Comparison of ENCODE assay signal across 8 cellular contexts in genomic region chr17:44689492-44690217, GRCh38. TPM values are rescaled to one million over a fixed set of nuclear protein-coding genes. Genes with fewer than 3 reads are reported as not detected.
DNase-seq lines count a peak whose midpoint lies in the region; ATAC-seq, FAIRE-seq and TF ChIP-seq lines count a peak whose summit lies in the region.

Gene CCDC43 (minus strand): TSS chr17:44689776. CDS start chr17:44689753, 23 bp downstream.

- H3K9me3 Mint-ChIP-seq in neural progenitor cell, result no peaks in the 10 kb centered on the region

- H4K20me1 ChIP-seq in DND-41 (ENCODE audit: insufficient read depth, low read length) (no peaks in the 10 kb centered on the region), MM.1S (ENCODE audit: insufficient read depth, low read length) (no peaks in the 10 kb centered on the region), neural progenitor cell (ENCODE audit: low read depth) (peaks cover 3% of the 10 kb centered on the region)

- peak within 1 kb of the TSS; percentile 88 for H3K4me2 ChIP-seq in DND-41 (ENCODE audit: insufficient read depth, low read length)
- peak within 1 kb of the TSS; percentile 98 for H3K4me2 ChIP-seq in MM.1S (ENCODE audit: low read depth, low read length)
- peak within 1 kb of the TSS; percentile 96 for H3K4me2 ChIP-seq in neural progenitor cell

- H3K4me3 ChIP-seq in DND-41 (ENCODE audit: low read depth in 1 of 2, low read length in 2 of 2), result peak within 1 kb of the TSS; percentile 89 to 95
- H3K4me3 ChIP-seq in MM.1S (ENCODE audit: low read length), result peak within 1 kb of the TSS; percentile 94
- peak within 1 kb of the TSS; percentile 94 to 100 for H3K4me3 ChIP-seq in foreskin fibroblast (ENCODE audit: low read depth in 1 of 2, low read length in 2 of 2)
- peak within 1 kb of the TSS; percentile 95 for H3K4me3 ChIP-seq in neural progenitor cell
- H3K4me3 ChIP-seq in stomach smooth muscle (ENCODE audit: low read length in 2 of 2), result peak within 1 kb of the TSS; percentile 96 to 98

- TF ChIP-seq CTCF in DND-41 (IDR thresholded peaks at IDR 0.05; ENCODE audit: borderline replicate concordance, extremely low read depth, low read length, poor library complexity, severe bottlenecking) (no peak), MM.1S (IDR thresholded peaks at IDR 0.05; ENCODE audit: low read length) (no peak), foreskin fibroblast (IDR thresholded peaks at IDR 0.05; ENCODE audit: low read depth, low read length) (no peak), neural progenitor cell (IDR thresholded peaks at IDR 0.05) (no peak)

- H3K4me1 Mint-ChIP-seq in neural progenitor cell, result peaks cover 12% of the 10 kb centered on the region

- H3K4me1 ChIP-seq in DND-41 (ENCODE audit: insufficient read depth, low read length) (peaks cover 29% of the 10 kb centered on the region), MM.1S (ENCODE audit: low read length) (peaks cover 12% of the 10 kb centered on the region), neural progenitor cell (peaks cover 6% of the 10 kb centered on the region), stomach smooth muscle (ENCODE audit: control insufficient read depth, insufficient read depth, low read length) (peaks cover 12% of the 10 kb centered on the region)

- TF ChIP-seq POLR2A in H54 (IDR thresholded peaks at IDR 0.05; ENCODE audit: low read depth, low read length), result no peak; the same call in none of the 2 replicates

- H3K27me3 ChIP-seq in DND-41 (ENCODE audit: insufficient read depth, low read length, poor library complexity) (no peaks in the 10 kb centered on the region), MM.1S (replicated peaks; ENCODE audit: insufficient read depth, low read length) (no peaks in the 10 kb centered on the region), neural progenitor cell (no peaks in the 10 kb centered on the region), stomach smooth muscle (ENCODE audit: control insufficient read depth in 1 of 2, insufficient read depth in 2 of 2, low read length in 2 of 2) (no peaks in the 10 kb centered on the region)

- H3K36me3 Mint-ChIP-seq in neural progenitor cell, result no peaks in the 10 kb centered on the region

- peak; percentile 100 for ATAC-seq in DND-41 (ENCODE audit: insufficient read depth, low read depth)

- H3K27ac Mint-ChIP-seq in neural progenitor cell, result peak within 1 kb of the TSS; percentile 93

- no peak for FAIRE-seq in H54 (lab: Jason Lieb, UNC)

- H3K9me2 ChIP-seq in MM.1S (replicated peaks; ENCODE audit: insufficient read depth, low read length), result no peaks in the 10 kb centered on the region

- H3K79me2 ChIP-seq in DND-41 (ENCODE audit: insufficient read depth, low read length) (peaks cover 47% of the 10 kb centered on the region), MM.1S (ENCODE audit: low read length) (peaks cover 31% of the 10 kb centered on the region), neural progenitor cell (ENCODE audit: low read depth) (peaks cover 36% of the 10 kb centered on the region)

- no peaks in the 10 kb centered on the region for H3K9me3 ChIP-seq in DND-41 (ENCODE audit: insufficient read depth, low read length, severe bottlenecking)
- no peaks in the 10 kb centered on the region for H3K9me3 ChIP-seq in MM.1S (replicated peaks; ENCODE audit: insufficient read depth, low read length)
- no peaks in the 10 kb centered on the region for H3K9me3 ChIP-seq in neural progenitor cell (ENCODE audit: low read depth)
- H3K9me3 ChIP-seq in stomach smooth muscle (ENCODE audit: control insufficient read depth in 2 of 2, low read length in 2 of 2), result no peaks in the 10 kb centered on the region

- H2AFZ ChIP-seq in DND-41 (ENCODE audit: low read depth, low read length) (peak within 1 kb of the TSS; percentile 98), MM.1S (ENCODE audit: low read length) (peak within 1 kb of the TSS; percentile 97), neural progenitor cell (replicated peaks) (peak within 1 kb of the TSS; percentile 84)

- peak within 1 kb of the TSS; percentile 98 for H3K4me3 Mint-ChIP-seq in neural progenitor cell

- H3K27ac ChIP-seq in DND-41 (ENCODE audit: low read length) (peak within 1 kb of the TSS; percentile 83), MM.1S (ENCODE audit: low read length) (peak within 1 kb of the TSS; percentile 72), neural progenitor cell (peak within 1 kb of the TSS; percentile 70), stomach smooth muscle (ENCODE audit: low read length) (peak within 1 kb of the TSS; percentile 91)

- H3F3A ChIP-seq in MM.1S (ENCODE audit: insufficient read depth, low read length), result peaks cover 8% of the 10 kb centered on the region; the same call in 1 of the 2 replicates
- peaks cover 18% of the 10 kb centered on the region for H3F3A ChIP-seq in neural progenitor cell (ENCODE audit: low read depth)

- H3K27me3 Mint-ChIP-seq in neural progenitor cell (ENCODE audit: insufficient read depth, low read depth), result no peaks in the 10 kb centered on the region

- DNase-seq in DND-41 (peak; percentile 92), H54 (ENCODE audit: insufficient read length, low spot score) (peak; percentile 83), MM.1S (peak; percentile 93), SIG-M5 treated with dmso at 0.1 percent for 504 hours (lab: John Stamatoyannopoulos, UW; ENCODE audit: unreplicated experiment) (peak; percentile 88), activated gamma-delta T cell (lab: John Stamatoyannopoulos, UW) (peak; percentile 84), foreskin fibroblast (peak; percentile 95 to 97), neural progenitor cell (ENCODE audit: low spot score) (peak; percentile 97)

- peaks cover 11% of the 10 kb centered on the region; the same call in 1 of the 2 replicates for H3K36me3 ChIP-seq in DND-41 (ENCODE audit: insufficient read depth, low read length)
- no peaks in the 10 kb centered on the region for H3K36me3 ChIP-seq in MM.1S (replicated peaks; ENCODE audit: insufficient read depth, low read length)
- H3K36me3 ChIP-seq in neural progenitor cell, result no peaks in the 10 kb centered on the region
- no peaks in the 10 kb centered on the region for H3K36me3 ChIP-seq in stomach smooth muscle (ENCODE audit: control insufficient read depth in 2 of 2, insufficient read depth in 2 of 2, low read length in 2 of 2)

- H3K9ac ChIP-seq in DND-41 (ENCODE audit: low read depth, low read length) (peak within 1 kb of the TSS; percentile 83), MM.1S (ENCODE audit: low read length) (peak within 1 kb of the TSS; percentile 80), neural progenitor cell (peak within 1 kb of the TSS; percentile 96), stomach smooth muscle (ENCODE audit: low read length in 2 of 2) (peak within 1 kb of the TSS; percentile 97 to 98)

RNA-seq across cellular contexts. Expression of gene CCDC43, which starts in this region (rescaled TPM):
- total RNA-seq in neural progenitor cell (ENCODE audit: low replicate concordance), result 31.3 and 46.5 TPM in 2 replicates

Comparison
In these comparisons a context has a peak if more than half of its experiments do, and no peak if none do; other contexts are left out.
1. Peak in every context shown above with its lines: DNase-seq, ATAC-seq, H3K4me3 ChIP-seq and H3K27ac ChIP-seq.